Comparison of ENCODE assay signal across 1 cellular context in the genomic region with DNA sequence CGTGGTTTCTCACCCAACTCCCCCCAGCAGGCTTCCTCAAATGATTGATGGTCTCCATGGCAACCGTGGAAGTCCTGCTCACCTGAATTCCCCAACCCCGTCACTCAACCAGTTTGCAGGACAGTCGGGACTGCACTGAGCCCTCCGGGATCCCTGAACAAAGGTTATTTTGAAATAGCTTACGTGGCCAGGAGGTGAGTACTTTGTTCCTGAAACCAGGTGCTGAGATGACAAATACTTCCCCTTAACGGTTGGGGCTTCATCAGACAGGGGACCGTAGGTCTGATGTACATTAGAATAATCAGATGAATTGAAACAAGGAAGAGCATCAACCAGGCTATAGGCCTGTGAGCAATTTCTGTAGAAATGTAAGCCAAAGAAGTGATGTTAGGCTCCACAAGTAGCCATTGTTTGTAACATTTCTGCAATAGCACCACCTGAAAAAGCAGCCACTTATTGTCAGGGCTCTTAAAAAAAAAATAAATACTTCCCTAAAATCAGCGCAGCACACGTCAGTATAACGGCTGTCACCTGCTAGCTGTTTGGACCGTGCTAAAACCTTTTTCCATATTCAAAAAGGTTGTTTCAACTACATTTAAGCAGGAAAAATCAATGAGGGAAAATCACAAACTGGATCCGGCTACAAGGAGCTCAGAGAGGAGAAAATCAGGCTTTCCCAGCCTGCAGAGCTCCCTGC.
A peak's percentile ranks its signal among the peaks of the same experiment; 100 is the strongest.
TF ChIP-seq lines count a peak whose summit lies in the region.

No MANE protein-coding gene starts in this region.

TF ChIP-seq in GM12878, 131 proteins besides CTCF, POLR2A, EP300 and RAD21 (continued from another document and continues in another):
- TF ChIP-seq, protein P1, sequence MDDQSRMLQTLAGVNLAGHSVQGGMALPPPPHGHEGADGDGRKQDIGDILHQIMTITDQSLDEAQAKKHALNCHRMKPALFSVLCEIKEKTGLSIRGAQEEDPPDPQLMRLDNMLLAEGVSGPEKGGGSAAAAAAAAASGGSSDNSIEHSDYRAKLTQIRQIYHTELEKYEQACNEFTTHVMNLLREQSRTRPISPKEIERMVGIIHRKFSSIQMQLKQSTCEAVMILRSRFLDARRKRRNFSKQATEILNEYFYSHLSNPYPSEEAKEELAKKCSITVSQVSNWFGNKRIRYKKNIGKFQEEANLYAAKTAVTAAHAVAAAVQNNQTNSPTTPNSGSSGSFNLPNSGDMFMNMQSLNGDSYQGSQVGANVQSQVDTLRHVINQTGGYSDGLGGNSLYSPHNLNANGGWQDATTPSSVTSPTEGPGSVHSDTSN (IDR thresholded peaks at IDR 0.05; ENCODE audit: insufficient replicate concordance, low read depth, low read length): peak; percentile 74
- TF ChIP-seq, protein P2, sequence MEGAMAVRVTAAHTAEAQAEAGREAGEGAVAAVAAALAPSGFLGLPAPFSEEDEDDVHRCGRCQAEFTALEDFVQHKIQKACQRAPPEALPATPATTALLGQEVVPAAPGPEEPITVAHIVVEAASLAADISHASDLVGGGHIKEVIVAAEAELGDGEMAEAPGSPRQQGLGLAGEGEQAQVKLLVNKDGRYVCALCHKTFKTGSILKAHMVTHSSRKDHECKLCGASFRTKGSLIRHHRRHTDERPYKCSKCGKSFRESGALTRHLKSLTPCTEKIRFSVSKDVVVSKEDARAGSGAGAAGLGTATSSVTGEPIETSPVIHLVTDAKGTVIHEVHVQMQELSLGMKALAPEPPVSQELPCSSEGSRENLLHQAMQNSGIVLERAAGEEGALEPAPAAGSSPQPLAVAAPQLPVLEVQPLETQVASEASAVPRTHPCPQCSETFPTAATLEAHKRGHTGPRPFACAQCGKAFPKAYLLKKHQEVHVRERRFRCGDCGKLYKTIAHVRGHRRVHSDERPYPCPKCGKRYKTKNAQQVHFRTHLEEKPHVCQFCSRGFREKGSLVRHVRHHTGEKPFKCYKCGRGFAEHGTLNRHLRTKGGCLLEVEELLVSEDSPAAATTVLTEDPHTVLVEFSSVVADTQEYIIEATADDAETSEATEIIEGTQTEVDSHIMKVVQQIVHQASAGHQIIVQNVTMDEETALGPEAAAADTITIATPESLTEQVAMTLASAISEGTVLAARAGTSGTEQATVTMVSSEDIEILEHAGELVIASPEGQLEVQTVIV (IDR thresholded peaks at IDR 0.05; ENCODE audit: borderline replicate concordance, partially characterized antibody): no peak
- TF ChIP-seq MTA2 (IDR thresholded peaks at IDR 0.05; ENCODE audit: low read depth) (peak; percentile 82), RUNX3 (IDR thresholded peaks at IDR 0.05; ENCODE audit: low read length) (peak; percentile 38; the same call in 1 of the 2 replicates), FOS (IDR thresholded peaks at IDR 0.05; ENCODE audit: borderline replicate concordance, extremely low read depth, insufficient read length) (no peak), NR2C2 (IDR thresholded peaks at IDR 0.05; ENCODE audit: borderline replicate concordance, control insufficient read depth, insufficient read length, low read depth) (no peak), BCL11A (IDR thresholded peaks at IDR 0.05; ENCODE audit: low read depth, low read length) (no peak), BACH1 (IDR thresholded peaks at IDR 0.05; ENCODE audit: borderline replicate concordance) (no peak), HDGF (IDR thresholded peaks at IDR 0.05) (no peak), GATAD2B (conservative IDR thresholded peaks at IDR 0.05; ENCODE audit: low read depth) (no peak; the same call in 1 of the 2 replicates), SRF (IDR thresholded peaks at IDR 0.05; ENCODE audit: low read depth in 2 of 2, low read length in 2 of 2) (no peak), ETV6 (conservative IDR thresholded peaks at IDR 0.05 in 1 of 2, IDR thresholded peaks at IDR 0.05 in 1 of 2; ENCODE audit: borderline replicate concordance in 1 of 2, low read depth in 1 of 2) (peak in 1 of 2 experiments; percentile 80; a peak in 1 of 4 replicates), PAX8 (IDR thresholded peaks at IDR 0.05) (no peak), POLR2AphosphoS5 (IDR thresholded peaks at IDR 0.05; ENCODE audit: low read length) (no peak), KLF5 (IDR thresholded peaks at IDR 0.05; ENCODE audit: partially characterized antibody) (no peak), BMI1 (IDR thresholded peaks at IDR 0.05; ENCODE audit: borderline replicate concordance) (peak; percentile 98), SPI1 (IDR thresholded peaks at IDR 0.05; ENCODE audit: borderline replicate concordance, insufficient read depth, low read depth, low read length) (no peak), RCOR1 (conservative IDR thresholded peaks at IDR 0.05; ENCODE audit: low read depth, low read length) (no peak), SMC3 (IDR thresholded peaks at IDR 0.05; ENCODE audit: borderline replicate concordance, low read length) (no peak), NBN (IDR thresholded peaks at IDR 0.05) (peak; percentile 64; the same call in 1 of the 2 replicates), RFX5 (IDR thresholded peaks at IDR 0.05; ENCODE audit: low read depth, low read length) (no peak), BHLHE40 (IDR thresholded peaks at IDR 0.05; ENCODE audit: borderline replicate concordance in 1 of 2, low read depth in 2 of 2, low read length in 1 of 2) (peak in 1 of 2 experiments; percentile 53; a peak in 2 of 4 replicates), DPF2 (IDR thresholded peaks at IDR 0.05) (peak; percentile 91), SP1 (IDR thresholded peaks at IDR 0.05; ENCODE audit: low read depth, low read length) (no peak), ZNF384 (IDR thresholded peaks at IDR 0.05; ENCODE audit: borderline replicate concordance, low read depth, low read length) (peak; percentile 51; the same call in 1 of the 2 replicates), NFXL1 (IDR thresholded peaks at IDR 0.05; ENCODE audit: borderline replicate concordance) (no peak), JUNB (IDR thresholded peaks at IDR 0.05) (peak; percentile 74), SREBF1 (IDR thresholded peaks at IDR 0.05; ENCODE audit: low read length) (no peak), TAF1 (IDR thresholded peaks at IDR 0.05; ENCODE audit: borderline replicate concordance, low read depth, low read length) (no peak), STAT1 (conservative IDR thresholded peaks at IDR 0.05) (no peak), TCF3 (IDR thresholded peaks at IDR 0.05; ENCODE audit: borderline replicate concordance, insufficient read depth, low read depth, low read length) (no peak), CREM (IDR thresholded peaks at IDR 0.05; ENCODE audit: low read depth) (peak; percentile 70; the same call in 1 of the 2 replicates), NR2F1 (conservative IDR thresholded peaks at IDR 0.05) (peak; percentile 64), CHD1 (IDR thresholded peaks at IDR 0.05; ENCODE audit: low read depth, low read length) (no peak), TARDBP (IDR thresholded peaks at IDR 0.05; ENCODE audit: borderline replicate concordance) (no peak)
- TF ChIP-seq, protein P3, sequence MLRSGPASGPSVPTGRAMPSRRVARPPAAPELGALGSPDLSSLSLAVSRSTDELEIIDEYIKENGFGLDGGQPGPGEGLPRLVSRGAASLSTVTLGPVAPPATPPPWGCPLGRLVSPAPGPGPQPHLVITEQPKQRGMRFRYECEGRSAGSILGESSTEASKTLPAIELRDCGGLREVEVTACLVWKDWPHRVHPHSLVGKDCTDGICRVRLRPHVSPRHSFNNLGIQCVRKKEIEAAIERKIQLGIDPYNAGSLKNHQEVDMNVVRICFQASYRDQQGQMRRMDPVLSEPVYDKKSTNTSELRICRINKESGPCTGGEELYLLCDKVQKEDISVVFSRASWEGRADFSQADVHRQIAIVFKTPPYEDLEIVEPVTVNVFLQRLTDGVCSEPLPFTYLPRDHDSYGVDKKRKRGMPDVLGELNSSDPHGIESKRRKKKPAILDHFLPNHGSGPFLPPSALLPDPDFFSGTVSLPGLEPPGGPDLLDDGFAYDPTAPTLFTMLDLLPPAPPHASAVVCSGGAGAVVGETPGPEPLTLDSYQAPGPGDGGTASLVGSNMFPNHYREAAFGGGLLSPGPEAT (IDR thresholded peaks at IDR 0.05; ENCODE audit: low read depth): peak; percentile 77; the same call in 1 of the 2 replicates
- TF ChIP-seq, protein P4, sequence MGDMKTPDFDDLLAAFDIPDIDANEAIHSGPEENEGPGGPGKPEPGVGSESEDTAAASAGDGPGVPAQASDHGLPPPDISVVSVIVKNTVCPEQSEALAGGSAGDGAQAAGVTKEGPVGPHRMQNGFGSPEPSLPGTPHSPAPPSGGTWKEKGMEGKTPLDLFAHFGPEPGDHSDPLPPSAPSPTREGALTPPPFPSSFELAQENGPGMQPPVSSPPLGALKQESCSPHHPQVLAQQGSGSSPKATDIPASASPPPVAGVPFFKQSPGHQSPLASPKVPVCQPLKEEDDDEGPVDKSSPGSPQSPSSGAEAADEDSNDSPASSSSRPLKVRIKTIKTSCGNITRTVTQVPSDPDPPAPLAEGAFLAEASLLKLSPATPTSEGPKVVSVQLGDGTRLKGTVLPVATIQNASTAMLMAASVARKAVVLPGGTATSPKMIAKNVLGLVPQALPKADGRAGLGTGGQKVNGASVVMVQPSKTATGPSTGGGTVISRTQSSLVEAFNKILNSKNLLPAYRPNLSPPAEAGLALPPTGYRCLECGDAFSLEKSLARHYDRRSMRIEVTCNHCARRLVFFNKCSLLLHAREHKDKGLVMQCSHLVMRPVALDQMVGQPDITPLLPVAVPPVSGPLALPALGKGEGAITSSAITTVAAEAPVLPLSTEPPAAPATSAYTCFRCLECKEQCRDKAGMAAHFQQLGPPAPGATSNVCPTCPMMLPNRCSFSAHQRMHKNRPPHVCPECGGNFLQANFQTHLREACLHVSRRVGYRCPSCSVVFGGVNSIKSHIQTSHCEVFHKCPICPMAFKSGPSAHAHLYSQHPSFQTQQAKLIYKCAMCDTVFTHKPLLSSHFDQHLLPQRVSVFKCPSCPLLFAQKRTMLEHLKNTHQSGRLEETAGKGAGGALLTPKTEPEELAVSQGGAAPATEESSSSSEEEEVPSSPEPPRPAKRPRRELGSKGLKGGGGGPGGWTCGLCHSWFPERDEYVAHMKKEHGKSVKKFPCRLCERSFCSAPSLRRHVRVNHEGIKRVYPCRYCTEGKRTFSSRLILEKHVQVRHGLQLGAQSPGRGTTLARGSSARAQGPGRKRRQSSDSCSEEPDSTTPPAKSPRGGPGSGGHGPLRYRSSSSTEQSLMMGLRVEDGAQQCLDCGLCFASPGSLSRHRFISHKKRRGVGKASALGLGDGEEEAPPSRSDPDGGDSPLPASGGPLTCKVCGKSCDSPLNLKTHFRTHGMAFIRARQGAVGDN (IDR thresholded peaks at IDR 0.05): no peak
- TF ChIP-seq, protein P5, sequence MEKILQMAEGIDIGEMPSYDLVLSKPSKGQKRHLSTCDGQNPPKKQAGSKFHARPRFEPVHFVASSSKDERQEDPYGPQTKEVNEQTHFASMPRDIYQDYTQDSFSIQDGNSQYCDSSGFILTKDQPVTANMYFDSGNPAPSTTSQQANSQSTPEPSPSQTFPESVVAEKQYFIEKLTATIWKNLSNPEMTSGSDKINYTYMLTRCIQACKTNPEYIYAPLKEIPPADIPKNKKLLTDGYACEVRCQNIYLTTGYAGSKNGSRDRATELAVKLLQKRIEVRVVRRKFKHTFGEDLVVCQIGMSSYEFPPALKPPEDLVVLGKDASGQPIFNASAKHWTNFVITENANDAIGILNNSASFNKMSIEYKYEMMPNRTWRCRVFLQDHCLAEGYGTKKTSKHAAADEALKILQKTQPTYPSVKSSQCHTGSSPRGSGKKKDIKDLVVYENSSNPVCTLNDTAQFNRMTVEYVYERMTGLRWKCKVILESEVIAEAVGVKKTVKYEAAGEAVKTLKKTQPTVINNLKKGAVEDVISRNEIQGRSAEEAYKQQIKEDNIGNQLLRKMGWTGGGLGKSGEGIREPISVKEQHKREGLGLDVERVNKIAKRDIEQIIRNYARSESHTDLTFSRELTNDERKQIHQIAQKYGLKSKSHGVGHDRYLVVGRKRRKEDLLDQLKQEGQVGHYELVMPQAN (conservative IDR thresholded peaks at IDR 0.05): no peak
- TF ChIP-seq, protein P6, sequence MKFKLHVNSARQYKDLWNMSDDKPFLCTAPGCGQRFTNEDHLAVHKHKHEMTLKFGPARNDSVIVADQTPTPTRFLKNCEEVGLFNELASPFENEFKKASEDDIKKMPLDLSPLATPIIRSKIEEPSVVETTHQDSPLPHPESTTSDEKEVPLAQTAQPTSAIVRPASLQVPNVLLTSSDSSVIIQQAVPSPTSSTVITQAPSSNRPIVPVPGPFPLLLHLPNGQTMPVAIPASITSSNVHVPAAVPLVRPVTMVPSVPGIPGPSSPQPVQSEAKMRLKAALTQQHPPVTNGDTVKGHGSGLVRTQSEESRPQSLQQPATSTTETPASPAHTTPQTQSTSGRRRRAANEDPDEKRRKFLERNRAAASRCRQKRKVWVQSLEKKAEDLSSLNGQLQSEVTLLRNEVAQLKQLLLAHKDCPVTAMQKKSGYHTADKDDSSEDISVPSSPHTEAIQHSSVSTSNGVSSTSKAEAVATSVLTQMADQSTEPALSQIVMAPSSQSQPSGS (IDR thresholded peaks at IDR 0.05; ENCODE audit: low read length): peak; percentile 53; the same call in 1 of the 2 replicates
- TF ChIP-seq, protein P7, sequence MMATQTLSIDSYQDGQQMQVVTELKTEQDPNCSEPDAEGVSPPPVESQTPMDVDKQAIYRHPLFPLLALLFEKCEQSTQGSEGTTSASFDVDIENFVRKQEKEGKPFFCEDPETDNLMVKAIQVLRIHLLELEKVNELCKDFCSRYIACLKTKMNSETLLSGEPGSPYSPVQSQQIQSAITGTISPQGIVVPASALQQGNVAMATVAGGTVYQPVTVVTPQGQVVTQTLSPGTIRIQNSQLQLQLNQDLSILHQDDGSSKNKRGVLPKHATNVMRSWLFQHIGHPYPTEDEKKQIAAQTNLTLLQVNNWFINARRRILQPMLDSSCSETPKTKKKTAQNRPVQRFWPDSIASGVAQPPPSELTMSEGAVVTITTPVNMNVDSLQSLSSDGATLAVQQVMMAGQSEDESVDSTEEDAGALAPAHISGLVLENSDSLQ (IDR thresholded peaks at IDR 0.05): peak; percentile 95
- TF ChIP-seq, protein P8, sequence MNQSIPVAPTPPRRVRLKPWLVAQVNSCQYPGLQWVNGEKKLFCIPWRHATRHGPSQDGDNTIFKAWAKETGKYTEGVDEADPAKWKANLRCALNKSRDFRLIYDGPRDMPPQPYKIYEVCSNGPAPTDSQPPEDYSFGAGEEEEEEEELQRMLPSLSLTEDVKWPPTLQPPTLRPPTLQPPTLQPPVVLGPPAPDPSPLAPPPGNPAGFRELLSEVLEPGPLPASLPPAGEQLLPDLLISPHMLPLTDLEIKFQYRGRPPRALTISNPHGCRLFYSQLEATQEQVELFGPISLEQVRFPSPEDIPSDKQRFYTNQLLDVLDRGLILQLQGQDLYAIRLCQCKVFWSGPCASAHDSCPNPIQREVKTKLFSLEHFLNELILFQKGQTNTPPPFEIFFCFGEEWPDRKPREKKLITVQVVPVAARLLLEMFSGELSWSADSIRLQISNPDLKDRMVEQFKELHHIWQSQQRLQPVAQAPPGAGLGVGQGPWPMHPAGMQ (IDR thresholded peaks at IDR 0.05; ENCODE audit: borderline replicate concordance): no peak
- TF ChIP-seq, protein P9, sequence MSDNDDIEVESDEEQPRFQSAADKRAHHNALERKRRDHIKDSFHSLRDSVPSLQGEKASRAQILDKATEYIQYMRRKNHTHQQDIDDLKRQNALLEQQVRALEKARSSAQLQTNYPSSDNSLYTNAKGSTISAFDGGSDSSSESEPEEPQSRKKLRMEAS (IDR thresholded peaks at IDR 0.05; ENCODE audit: low read depth, low read length): no peak
- TF ChIP-seq, protein P10, sequence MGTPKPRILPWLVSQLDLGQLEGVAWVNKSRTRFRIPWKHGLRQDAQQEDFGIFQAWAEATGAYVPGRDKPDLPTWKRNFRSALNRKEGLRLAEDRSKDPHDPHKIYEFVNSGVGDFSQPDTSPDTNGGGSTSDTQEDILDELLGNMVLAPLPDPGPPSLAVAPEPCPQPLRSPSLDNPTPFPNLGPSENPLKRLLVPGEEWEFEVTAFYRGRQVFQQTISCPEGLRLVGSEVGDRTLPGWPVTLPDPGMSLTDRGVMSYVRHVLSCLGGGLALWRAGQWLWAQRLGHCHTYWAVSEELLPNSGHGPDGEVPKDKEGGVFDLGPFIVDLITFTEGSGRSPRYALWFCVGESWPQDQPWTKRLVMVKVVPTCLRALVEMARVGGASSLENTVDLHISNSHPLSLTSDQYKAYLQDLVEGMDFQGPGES (IDR thresholded peaks at IDR 0.05): no peak
